ENCODE assay signal across 13 cellular contexts in the genomic region with DNA sequence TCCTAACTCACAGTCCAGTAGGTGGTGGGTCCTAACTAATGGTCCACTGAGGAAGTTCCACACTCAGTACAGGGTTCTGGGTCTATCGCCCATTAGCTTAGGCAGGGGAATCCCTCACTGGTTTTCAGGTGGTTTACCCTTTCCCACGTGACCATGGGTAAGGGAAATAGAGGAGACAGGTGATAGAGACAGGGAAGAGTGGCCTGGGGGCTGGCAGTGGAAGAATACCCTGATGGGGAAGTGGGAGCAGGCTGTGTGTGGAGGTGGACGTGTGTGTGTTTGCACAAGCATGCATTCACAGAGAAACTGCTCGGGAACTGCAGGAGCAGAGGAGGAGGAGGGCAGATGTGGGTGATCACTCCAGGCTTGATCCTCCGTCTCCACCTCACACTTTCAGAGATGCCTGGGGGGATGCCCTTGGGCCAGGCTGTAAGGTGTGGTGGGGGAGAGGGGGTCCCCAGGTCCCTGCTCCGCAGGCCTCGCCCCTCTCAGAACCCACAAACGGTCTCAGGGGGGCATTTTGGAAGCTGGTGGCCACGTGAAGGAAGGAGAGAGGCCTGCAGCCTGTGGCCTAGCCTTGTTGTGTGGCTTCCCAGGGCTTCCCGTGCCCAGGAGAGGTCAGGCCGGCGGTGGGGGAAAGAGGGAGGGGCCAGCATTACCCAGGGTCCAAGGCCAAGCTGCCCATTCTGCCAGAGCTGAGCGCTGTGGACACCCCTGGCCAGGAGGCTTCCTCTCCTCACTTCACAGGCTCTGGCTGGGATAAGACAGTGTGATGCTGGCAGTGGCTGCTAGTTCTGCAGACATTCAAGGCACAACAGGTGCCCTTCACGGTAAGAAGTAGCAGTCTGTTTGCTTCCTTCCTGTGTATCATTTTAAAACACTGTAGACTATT.
A peak's percentile ranks its signal among the peaks of the same experiment; 100 is the strongest.
DNase-seq lines count a peak whose midpoint lies in the region; ATAC-seq, FAIRE-seq and TF ChIP-seq lines count a peak whose summit lies in the region.
"Had no signal": no experiment of that assay in that cellular context is flagged by ENCODE, and none has a peak within 500 bp of the region (broad histone marks: within the 10 kb centered on the region; RNA-seq: fewer than 3 reads in every experiment).

No MANE protein-coding gene starts in this region.

- DNase-seq in GM12865 (ENCODE audit: low read depth), result peak; percentile 24
- no peak for DNase-seq in astrocyte (ENCODE audit: low read depth)
- no peak for DNase-seq in GDM1 (lab: John Stamatoyannopoulos, UW)
- no peak for DNase-seq in globus pallidus (ENCODE audit: low spot score)
- DNase-seq: activated CD8-positive, alpha-beta memory T cell treated with anti-CD3 and anti-CD28 coated beads, Interleukin-2, amount 50 U/mL, for 48 hours; retina; uterus had no signal

- H3K27ac ChIP-seq in HEK293 (ENCODE audit: extremely low read depth, low read depth, low read length), result no peak overlapping the region
- no peak overlapping the region for H3K27ac ChIP-seq in astrocyte (ENCODE audit: low read depth, low read length)
- H3K27ac ChIP-seq: C4-2B, hepatocyte, uterus had no signal

- H3K36me3 Mint-ChIP-seq in astrocyte (ENCODE audit: low read depth, unreplicated experiment), result peaks cover 8% of the 10 kb centered on the region
- H3K36me3 Mint-ChIP-seq in nephron (ENCODE audit: low read depth), result peaks cover 3% of the 10 kb centered on the region

- H3K9ac ChIP-seq in astrocyte (ENCODE audit: low read length), result no peak overlapping the region

- H3K9me3 ChIP-seq in HEK293 (ENCODE audit: control insufficient read depth, insufficient read depth, low read depth, low read length) (no peaks in the 10 kb centered on the region), astrocyte (ENCODE audit: insufficient read depth, low read depth, low read length) (no peaks in the 10 kb centered on the region)
- H3K9me3 ChIP-seq: uterus had no signal

- H3K4me1 ChIP-seq in HEK293 (ENCODE audit: control insufficient read depth, insufficient read depth, low read length) (no peaks in the 10 kb centered on the region), astrocyte (ENCODE audit: insufficient read depth, low read length) (peaks cover 25% of the 10 kb centered on the region)
- H3K4me1 ChIP-seq: uterus had no signal

- ATAC-seq in GM18520 (IDR thresholded peaks at IDR 0.05; ENCODE audit: unreplicated experiment) (no peak), GM21515 (IDR thresholded peaks at IDR 0.05; ENCODE audit: unreplicated experiment) (no peak)

- no peak for FAIRE-seq in astrocyte (lab: Jason Lieb, UNC)

- H3K4me3 ChIP-seq in GM12865 (ENCODE audit: low read depth, low read length) (no peak overlapping the region), HEK293 (ENCODE audit: low read depth, low read length) (no peak overlapping the region), astrocyte (ENCODE audit: insufficient read depth, low read depth, low read length) (no peak overlapping the region)
- H3K4me3 ChIP-seq: hepatocyte, uterus had no signal

- peaks cover 2% of the 10 kb centered on the region for H3K4me1 Mint-ChIP-seq in astrocyte (ENCODE audit: low read depth, unreplicated experiment)
- peaks cover 49% of the 10 kb centered on the region for H3K4me1 Mint-ChIP-seq in nephron

- H3K9me3 Mint-ChIP-seq in astrocyte (ENCODE audit: unreplicated experiment) (no peaks in the 10 kb centered on the region), nephron (no peaks in the 10 kb centered on the region)

- H4K20me1 ChIP-seq in astrocyte (ENCODE audit: insufficient read depth, low read length), result peaks cover 6% of the 10 kb centered on the region

- POLR2A ChIA-PET in HEK293 (lab: Yijun Ruan, JAX), result no interaction called here

- no peak for TF ChIP-seq CTCF in GM12865 (IDR thresholded peaks at IDR 0.05; ENCODE audit: insufficient read depth, low read depth, low read length, missing control alignments)
- TF ChIP-seq CTCF in HEK293 (tag by site-specific recombination; IDR thresholded peaks at IDR 0.05), result no peak
- TF ChIP-seq CTCF in astrocyte (IDR thresholded peaks at IDR 0.05; ENCODE audit: insufficient read depth, low read depth, low read length), result no peak
- no peak for TF ChIP-seq CTCF in nephron (IDR thresholded peaks at IDR 0.05; ENCODE audit: unreplicated experiment in 3 of 3)

- no peak overlapping the region for H2AFZ ChIP-seq in astrocyte (ENCODE audit: low read depth, low read length)
- H2AFZ ChIP-seq: hepatocyte had no signal

- H3K27ac Mint-ChIP-seq in astrocyte (ENCODE audit: unreplicated experiment), result no peak overlapping the region
- H3K27ac Mint-ChIP-seq in nephron, result peak overlapping the region in 2 of 3 experiments; percentile 36 to 50

- CTCF ChIA-PET in HEK293 (lab: Yijun Ruan, JAX), result interaction anchor here (0.6 to 0.7 kb wide), 3 partner anchors 11 to 831 kb away, joined by 3 to 5 read pairs (median 5); no protein-coding TSS in a partner anchor

- H3K79me2 ChIP-seq in astrocyte (ENCODE audit: insufficient read depth, low read length), result no peaks in the 10 kb centered on the region
- H3K79me2 ChIP-seq: hepatocyte had no signal

- H3K4me3 Mint-ChIP-seq in astrocyte (ENCODE audit: unreplicated experiment) (no peak overlapping the region), nephron (peak overlapping the region in 1 of 3 experiments; percentile 7)

- H3K27me3 Mint-ChIP-seq in astrocyte (ENCODE audit: low read depth, unreplicated experiment), result no peaks in the 10 kb centered on the region
- no peaks in the 10 kb centered on the region for H3K27me3 Mint-ChIP-seq in nephron (ENCODE audit: low read depth)

- no peaks in the 10 kb centered on the region for H3K27me3 ChIP-seq in astrocyte (ENCODE audit: insufficient read depth, low read length)
- H3K27me3 ChIP-seq: hepatocyte, uterus had no signal

- peaks cover 0 to 25% of the 10 kb centered on the region in 2 experiments for H3K36me3 ChIP-seq in HEK293 (ENCODE audit: control insufficient read depth in 2 of 2, insufficient read depth in 1 of 2, low read length in 2 of 2)
- peaks cover 4% of the 10 kb centered on the region for H3K36me3 ChIP-seq in astrocyte (ENCODE audit: insufficient read depth, low read length)
- H3K36me3 ChIP-seq: uterus had no signal

- peak overlapping the region; percentile 58 for H3K4me2 ChIP-seq in astrocyte (ENCODE audit: low read length)
- H3K4me2 ChIP-seq: hepatocyte had no signal

TF ChIP-seq in HEK293, 187 proteins besides CTCF, POLR2A, EP300 and RAD21:
- 0 out of 2 replicates have a peak, but pooled peaks have one; percentile 46 for TF ChIP-seq SCRT1 (tag by site-specific recombination; IDR thresholded peaks at IDR 0.05; ENCODE audit: borderline replicate concordance)
- TF ChIP-seq ZFHX2 (tag by site-specific recombination; conservative IDR thresholded peaks at IDR 0.05), result peak; percentile 64
- peak; percentile 84 for TF ChIP-seq SCRT2 (tag by site-specific recombination; IDR thresholded peaks at IDR 0.05)
- TF ChIP-seq, protein P1, sequence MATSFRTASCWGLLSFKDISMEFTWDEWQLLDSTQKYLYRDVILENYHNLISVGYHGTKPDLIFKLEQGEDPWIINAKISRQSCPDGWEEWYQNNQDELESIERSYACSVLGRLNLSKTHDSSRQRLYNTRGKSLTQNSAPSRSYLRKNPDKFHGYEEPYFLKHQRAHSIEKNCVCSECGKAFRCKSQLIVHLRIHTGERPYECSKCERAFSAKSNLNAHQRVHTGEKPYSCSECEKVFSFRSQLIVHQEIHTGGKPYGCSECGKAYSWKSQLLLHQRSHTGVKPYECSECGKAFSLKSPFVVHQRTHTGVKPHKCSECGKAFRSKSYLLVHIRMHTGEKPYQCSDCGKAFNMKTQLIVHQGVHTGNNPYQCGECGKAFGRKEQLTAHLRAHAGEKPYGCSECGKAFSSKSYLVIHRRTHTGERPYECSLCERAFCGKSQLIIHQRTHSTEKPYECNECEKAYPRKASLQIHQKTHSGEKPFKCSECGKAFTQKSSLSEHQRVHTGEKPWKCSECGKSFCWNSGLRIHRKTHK (tag by site-specific recombination; IDR thresholded peaks at IDR 0.05), result no peak
- peak; percentile 79 for TF ChIP-seq EGR2 (tag by site-specific recombination; IDR thresholded peaks at IDR 0.05; ENCODE audit: low read depth)
TF ChIP-seq in HEK293: peak in this region for 4.
